Comparison of ENCODE assay signal across 16 cellular contexts in the genomic region with DNA sequence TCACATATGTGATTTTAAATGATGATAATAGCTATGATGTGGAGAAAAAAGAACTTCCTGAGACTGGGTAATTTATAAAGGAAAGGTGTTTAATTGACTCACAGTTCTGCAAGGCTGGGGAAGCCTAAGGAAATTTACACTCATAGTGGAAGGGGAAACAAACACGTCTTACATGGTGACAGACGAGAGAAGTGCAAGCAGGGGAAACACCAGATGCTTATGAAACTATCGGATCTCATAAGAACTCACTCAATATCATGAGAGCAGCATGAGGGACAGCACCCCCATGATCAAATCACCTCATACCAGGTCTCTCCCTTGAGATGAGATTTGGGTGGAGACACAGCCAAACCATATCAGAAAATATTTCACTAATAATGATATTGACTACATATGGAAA. TPM values are rescaled to one million over a fixed set of nuclear protein-coding genes. Genes with fewer than 3 reads are reported as not detected.
DNase-seq lines count a peak whose midpoint lies in the region; ATAC-seq and TF ChIP-seq lines count a peak whose summit lies in the region.
"Had no signal": no experiment of that assay in that cellular context is flagged by ENCODE, and none has a peak within 500 bp of the region (broad histone marks: within the 10 kb centered on the region; RNA-seq: fewer than 3 reads in every experiment).

No MANE protein-coding gene starts in this region.

- no peaks in the 10 kb centered on the region for H3K9me3 Mint-ChIP-seq in stimulated activated memory B cell treated with anti-CD40 and anti-IgM and Interleukin-4, amounts not matched to agents 10 μg/mL and 1 μg/mL and 100 μg/mL, for 72 hours

- H4K20me1 ChIP-seq in osteoblast (ENCODE audit: insufficient read depth, low read length), result no peaks in the 10 kb centered on the region

- H3K4me3 Mint-ChIP-seq in stimulated activated memory B cell treated with anti-CD40 and anti-IgM and Interleukin-4, amounts not matched to agents 10 μg/mL and 1 μg/mL and 100 μg/mL, for 72 hours, result no peak overlapping the region

- no peaks in the 10 kb centered on the region for H3K9me3 ChIP-seq in osteoblast (ENCODE audit: low read depth, low read length)

- H3K27me3 ChIP-seq in osteoblast (ENCODE audit: insufficient read depth, low read length), result no peaks in the 10 kb centered on the region

- no peak overlapping the region for H3K27ac Mint-ChIP-seq in stimulated activated memory B cell treated with anti-CD40 and anti-IgM and Interleukin-4, amounts not matched to agents 10 μg/mL and 1 μg/mL and 100 μg/mL, for 72 hours

- no peaks in the 10 kb centered on the region for H3K27me3 Mint-ChIP-seq in stimulated activated memory B cell treated with anti-CD40 and anti-IgM and Interleukin-4, amounts not matched to agents 10 μg/mL and 1 μg/mL and 100 μg/mL, for 72 hours

- H3K4me1 ChIP-seq in osteoblast (ENCODE audit: insufficient read depth, low read length), result peaks cover 8% of the 10 kb centered on the region

- no peaks in the 10 kb centered on the region for H3K79me2 ChIP-seq in osteoblast (ENCODE audit: insufficient read depth, low read length)

- no peak for TF ChIP-seq CTCF in osteoblast (IDR thresholded peaks at IDR 0.05; ENCODE audit: extremely low read depth, low read depth, low read length)

- ATAC-seq in GM21360 (IDR thresholded peaks at IDR 0.05; ENCODE audit: unreplicated experiment) (peak; percentile 60), HG03103 (IDR thresholded peaks at IDR 0.05; ENCODE audit: low read depth, unreplicated experiment) (peak; percentile 61), GM18867 (IDR thresholded peaks at IDR 0.05; ENCODE audit: unreplicated experiment) (no peak)
- peak; percentile 88 for ATAC-seq in stimulated activated memory B cell treated with anti-CD40 and anti-IgM and Interleukin-4, amounts not matched to agents 10 μg/mL and 1 μg/mL and 100 μg/mL, for 72 hours

- peak in 2 of 3 donors; percentile 5 to 12 for DNase-seq in stimulated activated CD4-positive, alpha-beta T cell treated with anti-CD3 and anti-CD28 coated beads, Interleukin-12 subunit alpha, Interleukin-12 subunit beta, amount 100 ng/mL, for 48 hours (ENCODE audit: low read depth in 2 of 3, low spot score in 1 of 3)
- no peak for DNase-seq in stimulated activated CD4-positive, alpha-beta T cell treated with anti-CD3 and anti-CD28 coated beads, Interleukin-12 subunit alpha, Interleukin-12 subunit beta, amount 100 ng/mL, for 4 hours
- DNase-seq in H4 (ENCODE audit: low spot score), result no peak
- DNase-seq in osteoblast (ENCODE audit: insufficient read length, low spot score, missing footprints), result no peak
- DNase-seq: activated CD4-positive, alpha-beta T cell treated with anti-CD3 and anti-CD28 coated beads, Interleukin-2, amount 50 U/mL, for 4 hours; cerebellar nuclear complex; head of caudate nucleus; NCI-H1417; NCI-H524 treated with DMSO at 0.1 percent for 48 hours; posterior cingulate gyrus had no signal

- H2AFZ ChIP-seq in osteoblast (ENCODE audit: low read length), result no peak overlapping the region

- H3K4me3 ChIP-seq in osteoblast (ENCODE audit: insufficient read depth, low read length), result no peak overlapping the region

- H3K4me1 Mint-ChIP-seq in stimulated activated memory B cell treated with anti-CD40 and anti-IgM and Interleukin-4, amounts not matched to agents 10 μg/mL and 1 μg/mL and 100 μg/mL, for 72 hours, result peaks cover 8% of the 10 kb centered on the region

- no peaks in the 10 kb centered on the region for H3K36me3 Mint-ChIP-seq in stimulated activated memory B cell treated with anti-CD40 and anti-IgM and Interleukin-4, amounts not matched to agents 10 μg/mL and 1 μg/mL and 100 μg/mL, for 72 hours

- H3K27ac ChIP-seq in osteoblast (ENCODE audit: low read depth, low read length), result no peak overlapping the region
- H3K27ac ChIP-seq: HL-60 had no signal

- H3K36me3 ChIP-seq in osteoblast (ENCODE audit: insufficient read depth, low read length), result no peaks in the 10 kb centered on the region

- H3K4me2 ChIP-seq in osteoblast (ENCODE audit: insufficient read depth, low read length), result no peak overlapping the region

RNA-seq across cellular contexts. Expression of gene LIPN, which starts 4.1 kb away (rescaled TPM):
- total RNA-seq in H4 (2014; rRNA removed; shearing (Covaris generic)), result not detected in 2 replicates
- not detected in 2 replicates for total RNA-seq in osteoblast
- total RNA-seq: T-helper 1 cell treated with Interleukin-12 subunit alpha and Interleukin-12 subunit beta and Interleukin-4 antibody, amounts not matched to agents 30 ng/mL and 1 ng/mL, for 36 hours had no signal

RNA-seq across cellular contexts. Expression of gene LIPM, which starts 46.8 kb away (rescaled TPM):
- total RNA-seq in H4 (2014; rRNA removed; shearing (Covaris generic)), result not detected in 2 replicates
- total RNA-seq in osteoblast, result not detected in 2 replicates
- total RNA-seq: T-helper 1 cell treated with Interleukin-12 subunit alpha and Interleukin-12 subunit beta and Interleukin-4 antibody, amounts not matched to agents 30 ng/mL and 1 ng/mL, for 36 hours had no signal

RNA-seq across cellular contexts. Expression of gene LIPK, which starts 49.7 kb away (rescaled TPM):
- not detected in 2 replicates for total RNA-seq in H4 (2014; rRNA removed; shearing (Covaris generic))
- not detected in 2 replicates for total RNA-seq in osteoblast
- total RNA-seq: T-helper 1 cell treated with Interleukin-12 subunit alpha and Interleukin-12 subunit beta and Interleukin-4 antibody, amounts not matched to agents 30 ng/mL and 1 ng/mL, for 36 hours had no signal

Comparison
In these comparisons a context has a peak if more than half of its experiments do, and no peak if none do; other contexts are left out.
1. DNase-seq: peak in stimulated activated CD4-positive, alpha-beta T cell treated with anti-CD3 and anti-CD28 coated beads, Interleukin-12 subunit alpha, Interleukin-12 subunit beta, amount 100 ng/mL, for 48 hours (2 of 3); none in stimulated activated CD4-positive, alpha-beta T cell treated with anti-CD3 and anti-CD28 coated beads, Interleukin-12 subunit alpha, Interleukin-12 subunit beta, amount 100 ng/mL, for 4 hours (single experiment), H4 (single experiment) and osteoblast (single experiment).